ENCODE assay signal across 1 cellular context in genomic region chr12:69657376-69658137, GRCh38.
A peak's percentile ranks its signal among the peaks of the same experiment; 100 is the strongest.
TF ChIP-seq lines count a peak whose summit lies in the region.

No MANE protein-coding gene starts in this region.

TF ChIP-seq in K562, 482 proteins besides CTCF, POLR2A, EP300 and RAD21 (continued from another document):
- TF ChIP-seq RBM17 (IDR thresholded peaks at IDR 0.05; ENCODE audit: borderline replicate concordance, low read depth, low read length) (no peak), ZBTB8A (IDR thresholded peaks at IDR 0.05; ENCODE audit: partially characterized antibody) (no peak), ZNF316 (IDR thresholded peaks at IDR 0.05) (peak; percentile 95), ZNF280A (IDR thresholded peaks at IDR 0.05; ENCODE audit: low read depth, partially characterized antibody) (no peak), MNT (conservative IDR thresholded peaks at IDR 0.05) (peak in 1 of 2 experiments; percentile 42; a peak in 1 of 4 replicates), RBM14 (IDR thresholded peaks at IDR 0.05; ENCODE audit: borderline replicate concordance, insufficient read depth, low read depth, low read length) (no peak), ARNT (IDR thresholded peaks at IDR 0.05) (no peak), ZNF695 (CRISPR knock-in tag; IDR thresholded peaks at IDR 0.05) (no peak), HOXB6 (CRISPR knock-in tag; IDR thresholded peaks at IDR 0.05; ENCODE audit: borderline replicate concordance) (no peak), SMARCB1 (IDR thresholded peaks at IDR 0.05; ENCODE audit: insufficient read length, low read depth) (no peak), ZC3H4 (CRISPR knock-in tag; IDR thresholded peaks at IDR 0.05; ENCODE audit: borderline replicate concordance) (no peak), ZNF778 (CRISPR knock-in tag; IDR thresholded peaks at IDR 0.05) (no peak), TEAD1 (CRISPR knock-in tag; IDR thresholded peaks at IDR 0.05) (0 out of 4 replicates have a peak, but pooled peaks of 1 of the 2 experiments have one; percentile 10), PPARD (CRISPR knock-in tag; IDR thresholded peaks at IDR 0.05) (no peak), SRSF1 (IDR thresholded peaks at IDR 0.05; ENCODE audit: low read depth, low read length) (no peak), TFAM (CRISPR knock-in tag; conservative IDR thresholded peaks at IDR 0.05) (no peak), ZNF224 (CRISPR knock-in tag; IDR thresholded peaks at IDR 0.05) (no peak), HDAC2 (IDR thresholded peaks at IDR 0.05) (peak; percentile 59), MBD2 (IDR thresholded peaks at IDR 0.05; ENCODE audit: borderline replicate concordance, low read depth) (no peak), GABPB1 (CRISPR knock-in tag; IDR thresholded peaks at IDR 0.05) (no peak), OTX1 (CRISPR knock-in tag; IDR thresholded peaks at IDR 0.05) (0 out of 2 replicates have a peak, but pooled peaks have one; percentile 20), RBM34 (IDR thresholded peaks at IDR 0.05; ENCODE audit: borderline replicate concordance, insufficient read depth, low read length) (no peak), MYC (IDR thresholded peaks at IDR 0.05; ENCODE audit: low read depth, low read length) (no peak), MYC (CRISPR knock-in tag; IDR thresholded peaks at IDR 0.05; ENCODE audit: borderline replicate concordance, low read depth) (no peak), MTA2 (IDR thresholded peaks at IDR 0.05; ENCODE audit: low read depth) (no peak), TCF7 (IDR thresholded peaks at IDR 0.05; ENCODE audit: borderline replicate concordance) (no peak), CREBBP (IDR thresholded peaks at IDR 0.05; ENCODE audit: low read depth, low read length) (no peak), BRD4 (IDR thresholded peaks at IDR 0.05) (no peak), JUN (IDR thresholded peaks at IDR 0.05; ENCODE audit: borderline replicate concordance, low read depth, low read length) (no peak), JUN (CRISPR knock-in tag; IDR thresholded peaks at IDR 0.05; ENCODE audit: borderline replicate concordance) (no peak), XRCC5 (IDR thresholded peaks at IDR 0.05; ENCODE audit: low read depth, low read length) (no peak), NFE2 (IDR thresholded peaks at IDR 0.05; ENCODE audit: low read depth) (peak; percentile 98), KDM5B (IDR thresholded peaks at IDR 0.05; ENCODE audit: insufficient replicate concordance, low read depth, low read length) (no peak), MYBL2 (IDR thresholded peaks at IDR 0.05; ENCODE audit: low read depth) (no peak), MYBL2 (CRISPR knock-in tag; IDR thresholded peaks at IDR 0.05; ENCODE audit: borderline replicate concordance) (no peak), HBP1 (CRISPR knock-in tag; IDR thresholded peaks at IDR 0.05) (no peak), ARID4B (CRISPR knock-in tag; IDR thresholded peaks at IDR 0.05) (no peak), SMAD1 (IDR thresholded peaks at IDR 0.05; ENCODE audit: low read depth, low read length, partially characterized antibody) (no peak), ETS2 (tag; IDR thresholded peaks at IDR 0.05; ENCODE audit: borderline replicate concordance, poor library complexity, severe bottlenecking) (no peak), DEAF1 (CRISPR knock-in tag; IDR thresholded peaks at IDR 0.05) (no peak), GATAD2B (IDR thresholded peaks at IDR 0.05; ENCODE audit: borderline replicate concordance) (no peak), POLR2G (IDR thresholded peaks at IDR 0.05; ENCODE audit: low read depth, low read length) (no peak), CAMTA2 (CRISPR knock-in tag; conservative IDR thresholded peaks at IDR 0.05) (no peak), SNAPC5 (CRISPR knock-in tag; IDR thresholded peaks at IDR 0.05) (no peak), MAFF (IDR thresholded peaks at IDR 0.05; ENCODE audit: low read length) (peak; percentile 92), MEF2D (tag; conservative IDR thresholded peaks at IDR 0.05; ENCODE audit: low read depth) (no peak), TFE3 (CRISPR knock-in tag; IDR thresholded peaks at IDR 0.05) (no peak), ADNP (tag; IDR thresholded peaks at IDR 0.05) (peak; percentile 34; the same call in 1 of the 2 replicates)
- TF ChIP-seq, protein P1, sequence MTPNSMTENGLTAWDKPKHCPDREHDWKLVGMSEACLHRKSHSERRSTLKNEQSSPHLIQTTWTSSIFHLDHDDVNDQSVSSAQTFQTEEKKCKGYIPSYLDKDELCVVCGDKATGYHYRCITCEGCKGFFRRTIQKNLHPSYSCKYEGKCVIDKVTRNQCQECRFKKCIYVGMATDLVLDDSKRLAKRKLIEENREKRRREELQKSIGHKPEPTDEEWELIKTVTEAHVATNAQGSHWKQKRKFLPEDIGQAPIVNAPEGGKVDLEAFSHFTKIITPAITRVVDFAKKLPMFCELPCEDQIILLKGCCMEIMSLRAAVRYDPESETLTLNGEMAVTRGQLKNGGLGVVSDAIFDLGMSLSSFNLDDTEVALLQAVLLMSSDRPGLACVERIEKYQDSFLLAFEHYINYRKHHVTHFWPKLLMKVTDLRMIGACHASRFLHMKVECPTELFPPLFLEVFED (CRISPR knock-in tag; conservative IDR thresholded peaks at IDR 0.05), result 0 out of 2 replicates have a peak, but pooled peaks have one; percentile 19
